14 cellular contexts compared by ENCODE assay signal in genomic region chr11:67202045-67202444, GRCh38.
DNase-seq lines count a peak whose midpoint lies in the region; ATAC-seq and TF ChIP-seq lines count a peak whose summit lies in the region.
"Had no signal": no experiment of that assay in that cellular context is flagged by ENCODE, and none has a peak within 500 bp of the region (broad histone marks: within the 10 kb centered on the region; RNA-seq: fewer than 3 reads in every experiment).

No MANE protein-coding gene starts in this region.

- no peak overlapping the region for H3K4me3 ChIP-seq in HEK293 (ENCODE audit: low read depth, low read length)
- H3K4me3 ChIP-seq: A549 had no signal

- H3K36me3 Mint-ChIP-seq in activated naive CD8-positive, alpha-beta T cell = peaks cover 3% of the 10 kb centered on the region
- H3K36me3 Mint-ChIP-seq in activated naive CD8-positive, alpha-beta T cell treated with anti-CD3 and anti-CD28 coated beads for 36 hours = peaks cover 10% of the 10 kb centered on the region

- H3K36me3 ChIP-seq in HEK293 (ENCODE audit: control insufficient read depth in 2 of 2, insufficient read depth in 1 of 2, low read length in 2 of 2) = peaks cover 0 to 13% of the 10 kb centered on the region in 2 experiments; a peak in 2 of 3 replicates

- TF ChIP-seq CTCF in HEK293 (tag by site-specific recombination; IDR thresholded peaks at IDR 0.05) (no peak), VCaP (conservative IDR thresholded peaks at IDR 0.05) (no peak)

- CTCF ChIA-PET in HEK293 (lab: Yijun Ruan, JAX) = no interaction called here

- no peaks in the 10 kb centered on the region for H3K9me3 Mint-ChIP-seq in activated naive CD8-positive, alpha-beta T cell (ENCODE audit: low read depth)
- no peaks in the 10 kb centered on the region for H3K9me3 Mint-ChIP-seq in activated naive CD8-positive, alpha-beta T cell treated with anti-CD3 and anti-CD28 coated beads for 36 hours
- H3K9me3 Mint-ChIP-seq: CD8-positive, alpha-beta memory T cell; IgD-negative memory B cell had no signal

- H3K4me3 Mint-ChIP-seq in activated naive CD8-positive, alpha-beta T cell = no peak overlapping the region
- no peak overlapping the region for H3K4me3 Mint-ChIP-seq in activated naive CD8-positive, alpha-beta T cell treated with anti-CD3 and anti-CD28 coated beads for 36 hours
- H3K4me3 Mint-ChIP-seq: CD8-positive, alpha-beta memory T cell; IgD-negative memory B cell had no signal

- H3K4me1 Mint-ChIP-seq in activated naive CD8-positive, alpha-beta T cell (ENCODE audit: low read depth) = no peaks in the 10 kb centered on the region
- H3K4me1 Mint-ChIP-seq in activated naive CD8-positive, alpha-beta T cell treated with anti-CD3 and anti-CD28 coated beads for 36 hours = peaks cover 2% of the 10 kb centered on the region

- no peaks in the 10 kb centered on the region for H3K27me3 Mint-ChIP-seq in activated naive CD8-positive, alpha-beta T cell
- H3K27me3 Mint-ChIP-seq in activated naive CD8-positive, alpha-beta T cell treated with anti-CD3 and anti-CD28 coated beads for 36 hours = no peaks in the 10 kb centered on the region
- H3K27me3 Mint-ChIP-seq: CD8-positive, alpha-beta memory T cell; IgD-negative memory B cell had no signal

- POLR2A ChIA-PET in HEK293 (lab: Yijun Ruan, JAX) = interaction anchor here (0.7 kb wide), 1 partner anchor 31 kb away, joined by 3 read pairs; no protein-coding TSS in a partner anchor

- no peak for DNase-seq in activated naive CD8-positive, alpha-beta T cell treated with anti-CD3 and anti-CD28 coated beads for 36 hours
- no peak for DNase-seq in activated CD4-positive, CD25-positive, alpha-beta regulatory T cell treated with anti-CD3 and anti-CD28 coated beads, Interleukin-2, amount 50 U/mL, for 72 hours
- DNase-seq in activated CD4-positive, CD25-positive, alpha-beta regulatory T cell (lab: John Stamatoyannopoulos, UW) = no peak
- DNase-seq: Caco-2; CD8-positive, alpha-beta memory T cell; DND-41; GF-D8; HCEC 1CT had no signal

- no peaks in the 10 kb centered on the region for H3K9me3 ChIP-seq in HEK293 (ENCODE audit: control insufficient read depth, insufficient read depth, low read depth, low read length)
- H3K9me3 ChIP-seq: A549, Caco-2 had no signal

- H3K4me1 ChIP-seq in HEK293 (ENCODE audit: control insufficient read depth, insufficient read depth, low read length) = 0 out of 2 replicates have a peak, but pooled peaks cover 3% of the 10 kb centered on the region
- H3K4me1 ChIP-seq: Caco-2 had no signal

- H3K27ac Mint-ChIP-seq in activated naive CD8-positive, alpha-beta T cell = peak overlapping the region; percentile 64
- no peak overlapping the region for H3K27ac Mint-ChIP-seq in activated naive CD8-positive, alpha-beta T cell treated with anti-CD3 and anti-CD28 coated beads for 36 hours
- H3K27ac Mint-ChIP-seq: IgD-negative memory B cell had no signal

- H3K27ac ChIP-seq in HEK293 (ENCODE audit: extremely low read depth, low read depth, low read length) (no peak overlapping the region), VCaP (peak overlapping the region; percentile 1; the same call in 1 of the 2 replicates)
- H3K27ac ChIP-seq: A549 had no signal

- no peak for ATAC-seq in HG03045 (IDR thresholded peaks at IDR 0.05; ENCODE audit: unreplicated experiment)

TF ChIP-seq in HEK293, 187 proteins besides CTCF, POLR2A, EP300 and RAD21:
- no peak for TF ChIP-seq ZNF274 (IDR thresholded peaks at IDR 0.05; ENCODE audit: low read length)
- TF ChIP-seq ZNF274 (tag by site-specific recombination; IDR thresholded peaks at IDR 0.05; ENCODE audit: borderline replicate concordance) = no peak
- TF ChIP-seq MYNN (tag by site-specific recombination; IDR thresholded peaks at IDR 0.05; ENCODE audit: borderline replicate concordance) = no peak
- TF ChIP-seq KLF8 (tag by site-specific recombination; IDR thresholded peaks at IDR 0.05) = 0 out of 2 replicates have a peak, but pooled peaks have one; percentile 16
- TF ChIP-seq, protein P1, sequence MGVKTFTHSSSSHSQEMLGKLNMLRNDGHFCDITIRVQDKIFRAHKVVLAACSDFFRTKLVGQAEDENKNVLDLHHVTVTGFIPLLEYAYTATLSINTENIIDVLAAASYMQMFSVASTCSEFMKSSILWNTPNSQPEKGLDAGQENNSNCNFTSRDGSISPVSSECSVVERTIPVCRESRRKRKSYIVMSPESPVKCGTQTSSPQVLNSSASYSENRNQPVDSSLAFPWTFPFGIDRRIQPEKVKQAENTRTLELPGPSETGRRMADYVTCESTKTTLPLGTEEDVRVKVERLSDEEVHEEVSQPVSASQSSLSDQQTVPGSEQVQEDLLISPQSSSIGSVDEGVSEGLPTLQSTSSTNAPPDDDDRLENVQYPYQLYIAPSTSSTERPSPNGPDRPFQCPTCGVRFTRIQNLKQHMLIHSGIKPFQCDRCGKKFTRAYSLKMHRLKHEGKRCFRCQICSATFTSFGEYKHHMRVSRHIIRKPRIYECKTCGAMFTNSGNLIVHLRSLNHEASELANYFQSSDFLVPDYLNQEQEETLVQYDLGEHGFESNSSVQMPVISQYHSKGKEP (tag by site-specific recombination; IDR thresholded peaks at IDR 0.05) = peak; percentile 65; the same call in 1 of the 2 replicates
- TF ChIP-seq, protein P2, sequence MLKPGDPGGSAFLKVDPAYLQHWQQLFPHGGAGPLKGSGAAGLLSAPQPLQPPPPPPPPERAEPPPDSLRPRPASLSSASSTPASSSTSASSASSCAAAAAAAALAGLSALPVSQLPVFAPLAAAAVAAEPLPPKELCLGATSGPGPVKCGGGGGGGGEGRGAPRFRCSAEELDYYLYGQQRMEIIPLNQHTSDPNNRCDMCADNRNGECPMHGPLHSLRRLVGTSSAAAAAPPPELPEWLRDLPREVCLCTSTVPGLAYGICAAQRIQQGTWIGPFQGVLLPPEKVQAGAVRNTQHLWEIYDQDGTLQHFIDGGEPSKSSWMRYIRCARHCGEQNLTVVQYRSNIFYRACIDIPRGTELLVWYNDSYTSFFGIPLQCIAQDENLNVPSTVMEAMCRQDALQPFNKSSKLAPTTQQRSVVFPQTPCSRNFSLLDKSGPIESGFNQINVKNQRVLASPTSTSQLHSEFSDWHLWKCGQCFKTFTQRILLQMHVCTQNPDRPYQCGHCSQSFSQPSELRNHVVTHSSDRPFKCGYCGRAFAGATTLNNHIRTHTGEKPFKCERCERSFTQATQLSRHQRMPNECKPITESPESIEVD (tag by site-specific recombination; IDR thresholded peaks at IDR 0.05) = peak; percentile 59
- TF ChIP-seq OSR2 (tag by site-specific recombination; IDR thresholded peaks at IDR 0.05) = peak; percentile 85
